ENCODE assay signal across 10 cellular contexts in the genomic region with DNA sequence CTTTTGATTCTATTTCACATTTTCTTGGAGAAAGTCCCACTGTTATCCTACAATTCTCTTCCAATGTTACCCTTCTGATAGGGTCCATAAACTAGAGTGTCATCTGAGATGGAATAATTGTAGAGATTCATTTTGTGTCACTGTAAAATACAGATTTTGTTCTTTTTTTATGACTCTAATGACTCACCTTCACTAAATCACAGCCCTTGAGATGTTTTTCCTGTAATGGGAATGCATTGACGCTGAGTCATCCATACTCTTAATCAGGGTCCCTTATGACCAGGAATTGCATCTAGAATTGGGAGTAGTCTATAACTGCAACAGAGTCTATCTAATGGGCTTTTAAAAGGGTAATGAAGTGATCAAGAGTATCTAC.
A peak's percentile ranks its signal among the peaks of the same experiment; 100 is the strongest.
DNase-seq lines count a peak whose midpoint lies in the region; ATAC-seq and TF ChIP-seq lines count a peak whose summit lies in the region.
"Had no signal": no experiment of that assay in that cellular context is flagged by ENCODE, and none has a peak within 500 bp of the region (broad histone marks: within the 10 kb centered on the region; RNA-seq: fewer than 3 reads in every experiment).

No MANE protein-coding gene starts in this region.

- POLR2A ChIA-PET in HEK293T (lab: Yijun Ruan, JAX): no interaction called here
- POLR2A ChIA-PET in activated CD4-positive, alpha-beta T cell treated with anti-CD3 and anti-CD28 coated beads, Interleukin-2, amount 10 ng/mL, durations not matched to agents 7 days and 5 days (lab: Charles Lee): no interaction called here

- peak; percentile 8 for ATAC-seq in SK-N-SH treated with all-trans-retinoic acid at 6 μM for 48 hours
- no peak for ATAC-seq in GM18517 (IDR thresholded peaks at IDR 0.05; ENCODE audit: unreplicated experiment)
- ATAC-seq: activated T-cell treated with anti-CD3 and anti-CD28 coated beads, Interleukin-2, amount 50 U/mL, for 4 hours had no signal

- CTCF ChIA-PET in HEK293T (lab: Yijun Ruan, JAX): no interaction called here
- CTCF ChIA-PET in activated CD4-positive, alpha-beta T cell treated with anti-CD3 and anti-CD28 coated beads, Interleukin-2, amount 10 ng/mL, durations not matched to agents 7 days and 5 days (lab: Charles Lee): no interaction called here

- TF ChIP-seq CTCF in foreskin fibroblast (IDR thresholded peaks at IDR 0.05; ENCODE audit: low read depth, low read length) (no peak), type B pancreatic cell (conservative IDR thresholded peaks at IDR 0.05) (no peak)

- H3K4me3 Mint-ChIP-seq in type B pancreatic cell: no peak overlapping the region
- H3K4me3 Mint-ChIP-seq in activated CD4-positive, alpha-beta T cell treated with anti-CD3 and anti-CD28 coated beads, Interleukin-2, amount 10 ng/mL, durations not matched to agents 7 days and 5 days: no peak overlapping the region
- H3K4me3 Mint-ChIP-seq: activated T-cell treated with anti-CD3 and anti-CD28 coated beads, Interleukin-2, amount 50 U/mL, for 4 hours; naive B cell had no signal

- peaks cover 12% of the 10 kb centered on the region for H3K4me1 Mint-ChIP-seq in type B pancreatic cell (ENCODE audit: unreplicated experiment)
- H3K4me1 Mint-ChIP-seq in activated CD4-positive, alpha-beta T cell treated with anti-CD3 and anti-CD28 coated beads, Interleukin-2, amount 10 ng/mL, durations not matched to agents 7 days and 5 days: no peaks in the 10 kb centered on the region
- H3K4me1 Mint-ChIP-seq: naive B cell had no signal

- peaks cover 9% of the 10 kb centered on the region for H3K9me3 Mint-ChIP-seq in type B pancreatic cell
- no peaks in the 10 kb centered on the region for H3K9me3 Mint-ChIP-seq in activated CD4-positive, alpha-beta T cell treated with anti-CD3 and anti-CD28 coated beads, Interleukin-2, amount 10 ng/mL, durations not matched to agents 7 days and 5 days

- H3K27ac Mint-ChIP-seq in type B pancreatic cell: peak overlapping the region; percentile 72
- H3K27ac Mint-ChIP-seq in activated CD4-positive, alpha-beta T cell treated with anti-CD3 and anti-CD28 coated beads, Interleukin-2, amount 10 ng/mL, durations not matched to agents 7 days and 5 days: no peak overlapping the region
- H3K27ac Mint-ChIP-seq: naive B cell had no signal

- H3K36me3 Mint-ChIP-seq in type B pancreatic cell: no peaks in the 10 kb centered on the region
- H3K36me3 Mint-ChIP-seq in activated CD4-positive, alpha-beta T cell treated with anti-CD3 and anti-CD28 coated beads, Interleukin-2, amount 10 ng/mL, durations not matched to agents 7 days and 5 days (ENCODE audit: low read depth): no peaks in the 10 kb centered on the region
- H3K36me3 Mint-ChIP-seq: naive B cell had no signal

- no peak overlapping the region for H3K4me3 ChIP-seq in foreskin fibroblast (ENCODE audit: low read depth in 1 of 2, low read length in 2 of 2)

- H3K27me3 Mint-ChIP-seq in type B pancreatic cell: no peaks in the 10 kb centered on the region
- no peaks in the 10 kb centered on the region for H3K27me3 Mint-ChIP-seq in activated CD4-positive, alpha-beta T cell treated with anti-CD3 and anti-CD28 coated beads, Interleukin-2, amount 10 ng/mL, durations not matched to agents 7 days and 5 days

- DNase-seq in HEK293T (ENCODE audit: extremely low spot score) (no peak), foreskin fibroblast (peak; percentile 64 to 74), type B pancreatic cell (ENCODE audit: extremely low spot score, unreplicated experiment) (no peak), dedifferentiated amniotic fluid mesenchymal stem cell (ENCODE audit: extremely low spot score) (no peak)
- no peak for DNase-seq in activated CD4-positive, alpha-beta T cell treated with anti-CD3 and anti-CD28 coated beads, Interleukin-2, amount 10 ng/mL, durations not matched to agents 7 days and 5 days
- DNase-seq: activated T-cell treated with anti-CD3 and anti-CD28 coated beads, Interleukin-2, amount 50 U/mL, for 4 hours; naive B cell; NCI-H1092 had no signal

TF ChIP-seq in HEK293T, 16 proteins besides CTCF, POLR2A, EP300 and RAD21:
- TF ChIP-seq, protein P1, sequence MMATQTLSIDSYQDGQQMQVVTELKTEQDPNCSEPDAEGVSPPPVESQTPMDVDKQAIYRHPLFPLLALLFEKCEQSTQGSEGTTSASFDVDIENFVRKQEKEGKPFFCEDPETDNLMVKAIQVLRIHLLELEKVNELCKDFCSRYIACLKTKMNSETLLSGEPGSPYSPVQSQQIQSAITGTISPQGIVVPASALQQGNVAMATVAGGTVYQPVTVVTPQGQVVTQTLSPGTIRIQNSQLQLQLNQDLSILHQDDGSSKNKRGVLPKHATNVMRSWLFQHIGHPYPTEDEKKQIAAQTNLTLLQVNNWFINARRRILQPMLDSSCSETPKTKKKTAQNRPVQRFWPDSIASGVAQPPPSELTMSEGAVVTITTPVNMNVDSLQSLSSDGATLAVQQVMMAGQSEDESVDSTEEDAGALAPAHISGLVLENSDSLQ (IDR thresholded peaks at IDR 0.05): peak; percentile 38; the same call in 1 of the 2 replicates
- TF ChIP-seq CTBP1 (IDR thresholded peaks at IDR 0.05; ENCODE audit: borderline replicate concordance) (no peak), L3MBTL2 (conservative IDR thresholded peaks at IDR 0.05) (no peak)

TF ChIP-seq in SK-N-SH treated with all-trans-retinoic acid at 6 μM for 48 hours, 23 proteins besides CTCF, POLR2A, EP300 and RAD21:
- TF ChIP-seq TOX (CRISPR knock-in tag; IDR thresholded peaks at IDR 0.05; ENCODE audit: borderline replicate concordance): peak; percentile 95
- TF ChIP-seq, protein P2, sequence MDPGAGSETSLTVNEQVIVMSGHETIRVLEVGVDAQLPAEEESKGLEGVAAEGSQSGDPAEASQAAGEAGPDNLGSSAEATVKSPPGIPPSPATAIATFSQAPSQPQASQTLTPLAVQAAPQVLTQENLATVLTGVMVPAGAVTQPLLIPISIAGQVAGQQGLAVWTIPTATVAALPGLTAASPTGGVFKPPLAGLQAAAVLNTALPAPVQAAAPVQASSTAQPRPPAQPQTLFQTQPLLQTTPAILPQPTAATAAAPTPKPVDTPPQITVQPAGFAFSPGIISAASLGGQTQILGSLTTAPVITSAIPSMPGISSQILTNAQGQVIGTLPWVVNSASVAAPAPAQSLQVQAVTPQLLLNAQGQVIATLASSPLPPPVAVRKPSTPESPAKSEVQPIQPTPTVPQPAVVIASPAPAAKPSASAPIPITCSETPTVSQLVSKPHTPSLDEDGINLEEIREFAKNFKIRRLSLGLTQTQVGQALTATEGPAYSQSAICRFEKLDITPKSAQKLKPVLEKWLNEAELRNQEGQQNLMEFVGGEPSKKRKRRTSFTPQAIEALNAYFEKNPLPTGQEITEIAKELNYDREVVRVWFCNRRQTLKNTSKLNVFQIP (CRISPR knock-in tag; IDR thresholded peaks at IDR 0.05; ENCODE audit: borderline replicate concordance, low read depth): 0 out of 2 replicates have a peak, but pooled peaks have one; percentile 61
- TF ChIP-seq TCF4 (CRISPR knock-in tag; IDR thresholded peaks at IDR 0.05; ENCODE audit: borderline replicate concordance): no peak
- TF ChIP-seq ZNF70 (CRISPR knock-in tag; IDR thresholded peaks at IDR 0.05): no peak
- no peak for TF ChIP-seq ESRRG (CRISPR knock-in tag; IDR thresholded peaks at IDR 0.05)
- 0 out of 2 replicates have a peak, but pooled peaks have one; percentile 7 for TF ChIP-seq RARB (CRISPR knock-in tag; IDR thresholded peaks at IDR 0.05)
- TF ChIP-seq ZFP30 (CRISPR knock-in tag; IDR thresholded peaks at IDR 0.05): no peak
- TF ChIP-seq, protein P3, sequence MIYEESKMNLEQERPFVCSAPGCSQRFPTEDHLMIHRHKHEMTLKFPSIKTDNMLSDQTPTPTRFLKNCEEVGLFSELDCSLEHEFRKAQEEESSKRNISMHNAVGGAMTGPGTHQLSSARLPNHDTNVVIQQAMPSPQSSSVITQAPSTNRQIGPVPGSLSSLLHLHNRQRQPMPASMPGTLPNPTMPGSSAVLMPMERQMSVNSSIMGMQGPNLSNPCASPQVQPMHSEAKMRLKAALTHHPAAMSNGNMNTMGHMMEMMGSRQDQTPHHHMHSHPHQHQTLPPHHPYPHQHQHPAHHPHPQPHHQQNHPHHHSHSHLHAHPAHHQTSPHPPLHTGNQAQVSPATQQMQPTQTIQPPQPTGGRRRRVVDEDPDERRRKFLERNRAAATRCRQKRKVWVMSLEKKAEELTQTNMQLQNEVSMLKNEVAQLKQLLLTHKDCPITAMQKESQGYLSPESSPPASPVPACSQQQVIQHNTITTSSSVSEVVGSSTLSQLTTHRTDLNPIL (CRISPR knock-in tag; IDR thresholded peaks at IDR 0.05; ENCODE audit: low read depth): no peak
- no peak for TF ChIP-seq ZNF565 (CRISPR knock-in tag; conservative IDR thresholded peaks at IDR 0.05; ENCODE audit: low read depth)
- no peak for TF ChIP-seq ZNF8 (CRISPR knock-in tag; IDR thresholded peaks at IDR 0.05)
- TF ChIP-seq ZFP3 (CRISPR knock-in tag; IDR thresholded peaks at IDR 0.05): no peak
- TF ChIP-seq ARNTL (CRISPR knock-in tag; IDR thresholded peaks at IDR 0.05; ENCODE audit: borderline replicate concordance, low read depth): no peak
- no peak for TF ChIP-seq ISL1 (CRISPR knock-in tag; IDR thresholded peaks at IDR 0.05)
- no peak for TF ChIP-seq CSDC2 (CRISPR knock-in tag; IDR thresholded peaks at IDR 0.05)
- TF ChIP-seq, protein P4, sequence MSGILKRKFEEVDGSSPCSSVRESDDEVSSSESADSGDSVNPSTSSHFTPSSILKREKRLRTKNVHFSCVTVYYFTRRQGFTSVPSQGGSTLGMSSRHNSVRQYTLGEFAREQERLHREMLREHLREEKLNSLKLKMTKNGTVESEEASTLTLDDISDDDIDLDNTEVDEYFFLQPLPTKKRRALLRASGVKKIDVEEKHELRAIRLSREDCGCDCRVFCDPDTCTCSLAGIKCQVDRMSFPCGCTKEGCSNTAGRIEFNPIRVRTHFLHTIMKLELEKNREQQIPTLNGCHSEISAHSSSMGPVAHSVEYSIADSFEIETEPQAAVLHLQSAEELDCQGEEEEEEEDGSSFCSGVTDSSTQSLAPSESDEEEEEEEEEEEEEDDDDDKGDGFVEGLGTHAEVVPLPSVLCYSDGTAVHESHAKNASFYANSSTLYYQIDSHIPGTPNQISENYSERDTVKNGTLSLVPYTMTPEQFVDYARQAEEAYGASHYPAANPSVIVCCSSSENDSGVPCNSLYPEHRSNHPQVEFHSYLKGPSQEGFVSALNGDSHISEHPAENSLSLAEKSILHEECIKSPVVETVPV (CRISPR knock-in tag; IDR thresholded peaks at IDR 0.05): no peak
- peak; percentile 93; the same call in 1 of the 2 replicates for TF ChIP-seq ZC3H10 (CRISPR knock-in tag; IDR thresholded peaks at IDR 0.05)

Comparison
In these comparisons a context has a peak if more than half of its experiments do, and no peak if none do; other contexts are left out.
1. DNase-seq: peak in foreskin fibroblast (2 of 2); none in HEK293T (single experiment), type B pancreatic cell (single experiment), activated CD4-positive, alpha-beta T cell treated with anti-CD3 and anti-CD28 coated beads, Interleukin-2, amount 10 ng/mL, durations not matched to agents 7 days and 5 days (single experiment) and dedifferentiated amniotic fluid mesenchymal stem cell (single experiment).